8 cellular contexts compared by ENCODE assay signal in genomic region chr6:139375239-139376053, GRCh38. TPM values are rescaled to one million over a fixed set of nuclear protein-coding genes. Genes with fewer than 3 reads are reported as not detected.
A peak's percentile ranks its signal among the peaks of the same experiment; 100 is the strongest.
DNase-seq lines count a peak whose midpoint lies in the region; TF ChIP-seq lines count a peak whose summit lies in the region.

No MANE protein-coding gene starts in this region.

- no peak overlapping the region for H2BK12ac ChIP-seq in neuronal stem cell (ENCODE audit: low read length)

- no peaks in the 10 kb centered on the region for H3K79me1 ChIP-seq in neuronal stem cell (ENCODE audit: low read depth, low read length)

- H3K9me3 ChIP-seq in HAP-1: no peaks in the 10 kb centered on the region
- H3K9me3 ChIP-seq in MM.1S (replicated peaks; ENCODE audit: insufficient read depth, low read length): no peaks in the 10 kb centered on the region
- no peaks in the 10 kb centered on the region for H3K9me3 ChIP-seq in neuronal stem cell (replicated peaks in 1 of 2; ENCODE audit: control insufficient read depth in 2 of 2, insufficient read depth in 1 of 2, low read depth in 1 of 2, low read length in 2 of 2)
- no peaks in the 10 kb centered on the region for H3K9me3 ChIP-seq in subcutaneous abdominal adipose tissue (ENCODE audit: control insufficient read depth in 5 of 5, low read length in 5 of 5)

- H3K9me2 ChIP-seq in MM.1S (replicated peaks; ENCODE audit: insufficient read depth, low read length): no peaks in the 10 kb centered on the region

- H3K14ac ChIP-seq in neuronal stem cell (ENCODE audit: low read length): no peak overlapping the region

- peak; percentile 18; the same call in 1 of the 2 replicates for TF ChIP-seq CTCF in MM.1S (IDR thresholded peaks at IDR 0.05; ENCODE audit: low read length)

- in situ Hi-C loops in G401 (cut with HindIII; ENCODE audit: low sequenced_read_pairs) (no loop called here), HAP-1 (cut with MboI; ENCODE audit: low sequenced_read_pairs) (loop anchor here (10.0 kb wide), 1 partner anchor 1059 kb away; no protein-coding TSS in a partner anchor)

- peak overlapping the region; percentile 97 for H3K9ac ChIP-seq in MM.1S (ENCODE audit: low read length)
- H3K9ac ChIP-seq in neuronal stem cell (ENCODE audit: low read depth, low read length, poor library complexity): peak overlapping the region; percentile 87
- H3K9ac ChIP-seq in subcutaneous abdominal adipose tissue (ENCODE audit: low read length in 5 of 5): peak overlapping the region; percentile 71 to 89 (median 80)

- H2BK5ac ChIP-seq in neuronal stem cell (ENCODE audit: low read length): peak overlapping the region; percentile 100

- peak overlapping the region; percentile 92 for H4K91ac ChIP-seq in neuronal stem cell (ENCODE audit: low read depth, low read length, poor library complexity)

- H4K8ac ChIP-seq in neuronal stem cell (ENCODE audit: low read depth, low read length): no peak overlapping the region

- H3K18ac ChIP-seq in neuronal stem cell (ENCODE audit: low read length): peak overlapping the region; percentile 99

- H2AFZ ChIP-seq in MM.1S (ENCODE audit: low read length) (peak overlapping the region; percentile 97), neuronal stem cell (ENCODE audit: low read length) (peak overlapping the region; percentile 96)

- peak overlapping the region; percentile 99 for H3K23ac ChIP-seq in neuronal stem cell (ENCODE audit: low read depth, low read length, poor library complexity)

- H2BK15ac ChIP-seq in neuronal stem cell (ENCODE audit: low read length): peak overlapping the region; percentile 73

- H3K27ac ChIP-seq in MM.1S (ENCODE audit: low read length) (peak overlapping the region; percentile 95), neuronal stem cell (replicated peaks; ENCODE audit: low read length) (peak overlapping the region; percentile 99), subcutaneous abdominal adipose tissue (ENCODE audit: low read depth, low read length) (peak overlapping the region; percentile 94)

- H3K36me3 ChIP-seq in HAP-1 (replicated peaks) (no peaks in the 10 kb centered on the region; the same call in 1 of the 2 replicates), MM.1S (replicated peaks; ENCODE audit: insufficient read depth, low read length) (no peaks in the 10 kb centered on the region), neuronal stem cell (replicated peaks in 1 of 2; ENCODE audit: control insufficient read depth in 2 of 2, insufficient read depth in 2 of 2, low read length in 2 of 2) (peaks cover 2 to 33% of the 10 kb centered on the region in 2 donors), subcutaneous abdominal adipose tissue (ENCODE audit: control insufficient read depth in 5 of 5, insufficient read depth in 5 of 5, low read length in 5 of 5) (peaks cover 6 to 14% (median 11%) of the 10 kb centered on the region in 5 donors)

- H3K27me3 ChIP-seq in HAP-1 (ENCODE audit: low read depth) (no peaks in the 10 kb centered on the region), MM.1S (replicated peaks; ENCODE audit: insufficient read depth, low read length) (no peaks in the 10 kb centered on the region), neuronal stem cell (ENCODE audit: control insufficient read depth in 3 of 3, insufficient read depth in 3 of 3, low read depth in 1 of 3, low read length in 3 of 3) (no peaks in the 10 kb centered on the region), subcutaneous abdominal adipose tissue (ENCODE audit: control insufficient read depth in 5 of 5, insufficient read depth in 4 of 5, low read length in 5 of 5) (no peaks in the 10 kb centered on the region)

- peak overlapping the region; percentile 89 for H3K4me3 ChIP-seq in HAP-1
- H3K4me3 ChIP-seq in MM.1S (ENCODE audit: low read length): peak overlapping the region; percentile 98
- peak overlapping the region; percentile 82 to 96 for H3K4me3 ChIP-seq in neuronal stem cell (ENCODE audit: low read length in 2 of 2)
- peak overlapping the region; percentile 89 to 100 (median 96) for H3K4me3 ChIP-seq in subcutaneous abdominal adipose tissue (ENCODE audit: low read depth in 1 of 5, low read length in 5 of 5)

- H3F3A ChIP-seq in MM.1S (ENCODE audit: insufficient read depth, low read length): peaks cover 38% of the 10 kb centered on the region

- H3K4me2 ChIP-seq in MM.1S (ENCODE audit: low read depth, low read length) (peak overlapping the region; percentile 98), neuronal stem cell (ENCODE audit: insufficient read depth, low read length, poor library complexity, severe bottlenecking) (peak overlapping the region; percentile 96)

- peak; percentile 99 for DNase-seq in G401 (ENCODE audit: low spot score)
- peak; percentile 90 to 93 for DNase-seq in HAP-1 (ENCODE audit: low spot score in 2 of 2)
- peak; percentile 96 for DNase-seq in MM.1S
- peak; percentile 94 for DNase-seq in SHP77 treated with DMSO at 0.1 percent for 48 hours (lab: John Stamatoyannopoulos, UW)
- DNase-seq in activated gamma-delta T cell treated with Interleukin-2 at 50 U/mL for 16 hours: peak; percentile 80
- peak; percentile 85 for DNase-seq in foreskin melanocyte
- peak; percentile 93 for DNase-seq in neuronal stem cell (ENCODE audit: low spot score)

- peak overlapping the region; percentile 54 for H2AK5ac ChIP-seq in neuronal stem cell (ENCODE audit: low read depth, low read length)

- peak overlapping the region; percentile 97 for H2BK120ac ChIP-seq in neuronal stem cell (ENCODE audit: low read depth, low read length)

- H3K4ac ChIP-seq in neuronal stem cell (ENCODE audit: low read length): no peak overlapping the region

- H3K4me1 ChIP-seq in HAP-1: peaks cover 16% of the 10 kb centered on the region
- H3K4me1 ChIP-seq in MM.1S (ENCODE audit: low read length): peaks cover 22% of the 10 kb centered on the region
- H3K4me1 ChIP-seq in neuronal stem cell (ENCODE audit: control insufficient read depth in 2 of 2, insufficient read depth in 1 of 2, low read depth in 1 of 2, low read length in 2 of 2): peaks cover 8 to 20% of the 10 kb centered on the region in 2 donors
- peaks cover 2 to 35% (median 32%) of the 10 kb centered on the region in 5 donors for H3K4me1 ChIP-seq in subcutaneous abdominal adipose tissue (ENCODE audit: control insufficient read depth in 5 of 5, insufficient read depth in 5 of 5, low read length in 5 of 5)

- no CpG with 5 or more reads among the region's 45 CpGs for WGBS in neuronal stem cell (ENCODE audit: extremely low coverage in 2 of 2, insufficient read length in 2 of 2, insufficient replicate concordance in 1 of 2), 2 donors

- no peaks in the 10 kb centered on the region; the same call in 1 of the 2 replicates for H4K20me1 ChIP-seq in MM.1S (ENCODE audit: insufficient read depth, low read length)

- peaks cover 33% of the 10 kb centered on the region for H3K79me2 ChIP-seq in MM.1S (ENCODE audit: low read length)

RNA-seq across cellular contexts. Expression of gene CITED2, which starts 1.0 kb away (rescaled TPM):
- 237 and 287 TPM in 2 replicates for total RNA-seq in G401 (2014; rRNA removed; shearing (Covaris generic))
- polyA plus RNA-seq in neuronal stem cell (2013, experiment 1 of 2): 86.8 TPM
- 86.7 TPM for polyA plus RNA-seq in neuronal stem cell (2013, experiment 2 of 2)

Comparison
In these comparisons a context has a peak if more than half of its experiments do, and no peak if none do; other contexts are left out.
1. Peak in every context shown above with its lines: DNase-seq, H3K4me3 ChIP-seq and H3K27ac ChIP-seq.